Comparison of ENCODE assay signal across 17 cellular contexts in genomic region chr10:78927257-78927995, GRCh38.
DNase-seq lines count a peak whose midpoint lies in the region; ATAC-seq and TF ChIP-seq lines count a peak whose summit lies in the region.
"Had no signal": no experiment of that assay in that cellular context is flagged by ENCODE, and none has a peak within 500 bp of the region (broad histone marks: within the 10 kb centered on the region; RNA-seq: fewer than 3 reads in every experiment).

No MANE protein-coding gene starts in this region.

- DNase-seq in DMS53 (lab: John Stamatoyannopoulos, UW) (peak; percentile 88), LNCaP clone FGC (ENCODE audit: low read depth) (peak; percentile 61), RPMI8226 (peak; percentile 17), left colon (no peak), NCI-H82 (lab: John Stamatoyannopoulos, UW) (no peak), cerebellar cortex (ENCODE audit: low spot score) (no peak)
- no peak for DNase-seq in stimulated activated naive CD4-positive, alpha-beta T cell treated with Interleukin-2 at 50 U/mL for 16 hours (lab: John Stamatoyannopoulos, UW)
- DNase-seq: activated CD4-positive, alpha-beta T cell treated with anti-CD3 and anti-CD28 coated beads, Interleukin-2, amount 50 U/mL, for 4 hours; activated naive CD4-positive, alpha-beta T cell treated with anti-CD3 and anti-CD28 coated beads, Interleukin-2, amount 10 ng/mL, durations not matched to agents 7 days and 5 days; activated T-cell treated with anti-CD3 and anti-CD28 coated beads for 4 hours; effector memory CD4-positive, alpha-beta T cell; EL; GM23248; KBM-7; stimulated activated CD4-positive, alpha-beta T cell treated with anti-CD3 and anti-CD28 coated beads, Interleukin-2, amount 100 ng/mL, for 24 hours had no signal

- ATAC-seq in left colon (peak; percentile 34), HG03342 (IDR thresholded peaks at IDR 0.05; ENCODE audit: unreplicated experiment) (no peak)
- ATAC-seq: sciatic nerve had no signal

- TF ChIP-seq CTCF in LNCaP clone FGC (IDR thresholded peaks at IDR 0.05; ENCODE audit: control insufficient read depth, extremely low read depth, insufficient read depth) = no peak

- H3K4me3 ChIP-seq in LNCaP clone FGC (ENCODE audit: low read depth, low read length) = no peak overlapping the region
- H3K4me3 ChIP-seq: GM23248 had no signal

- intact Hi-C loops in left colon (cut with DNase I, micrococcal nuclease) = no loop called here

Comparison
In these comparisons a context has a peak if more than half of its experiments do, and no peak if none do; other contexts are left out.
1. DNase-seq: peak in DMS53 (single experiment), LNCaP clone FGC (single experiment) and RPMI8226 (single experiment); none in left colon (0 of 2), NCI-H82 (single experiment), stimulated activated naive CD4-positive, alpha-beta T cell treated with Interleukin-2 at 50 U/mL for 16 hours (single experiment) and cerebellar cortex (single experiment).